ENCODE assay signal across 9 cellular contexts in genomic region chr10:93471110-93471651, GRCh38. TPM values are rescaled to one million over a fixed set of nuclear protein-coding genes. Genes with fewer than 3 reads are reported as not detected.
A peak's percentile ranks its signal among the peaks of the same experiment; 100 is the strongest.
DNase-seq lines count a peak whose midpoint lies in the region; ATAC-seq, FAIRE-seq and TF ChIP-seq lines count a peak whose summit lies in the region.
"Had no signal": no experiment of that assay in that cellular context is flagged by ENCODE, and none has a peak within 500 bp of the region (broad histone marks: within the 10 kb centered on the region; RNA-seq: fewer than 3 reads in every experiment).

No MANE protein-coding gene starts in this region.

- intact Hi-C loops in activated CD4-positive, alpha-beta T cell treated with anti-CD3 and anti-CD28 coated beads for 36 hours (cut with DNase I, micrococcal nuclease) = loop anchor here in 1 of 2 experiments (1.0 kb wide), 1 partner anchor 11 kb away; the partner anchor contains the start of gene MYOF
- intact Hi-C loops in kidney (cut with DNase I) (no loop called here), tibial artery (cut with DNase I; ENCODE audit: low total_unique reads) (no loop called here)

- TF ChIP-seq CTCF in astrocyte (IDR thresholded peaks at IDR 0.05; ENCODE audit: insufficient read depth, low read depth, low read length) (no peak), kidney (IDR thresholded peaks at IDR 0.05; ENCODE audit: borderline replicate concordance, extremely low read depth, insufficient read depth) (no peak), tibial artery (IDR thresholded peaks at IDR 0.05) (no peak)

- ATAC-seq in activated CD4-positive, alpha-beta T cell treated with anti-CD3 and anti-CD28 coated beads for 36 hours = peak; percentile 93
- ATAC-seq in HG02571 (IDR thresholded peaks at IDR 0.05; ENCODE audit: unreplicated experiment) = no peak
- ATAC-seq in HG03378 (IDR thresholded peaks at IDR 0.05; ENCODE audit: unreplicated experiment) = no peak

- peaks cover 19% of the 10 kb centered on the region for H3K4me1 Mint-ChIP-seq in activated CD4-positive, alpha-beta T cell treated with anti-CD3 and anti-CD28 coated beads for 36 hours
- peaks cover 62% of the 10 kb centered on the region for H3K4me1 Mint-ChIP-seq in astrocyte (ENCODE audit: low read depth, unreplicated experiment)
- peaks cover 3% of the 10 kb centered on the region for H3K4me1 Mint-ChIP-seq in activated CD4-positive, alpha-beta memory T cell treated with anti-CD3 and anti-CD28 coated beads, Interleukin-2, amount 10 ng/mL, durations not matched to agents 7 days and 5 days

- FAIRE-seq in astrocyte (lab: Jason Lieb, UNC) (peak; percentile 17), kidney (lab: Jason Lieb, UNC) (no peak)

- no peaks in the 10 kb centered on the region for H3K9me3 Mint-ChIP-seq in activated CD4-positive, alpha-beta T cell treated with anti-CD3 and anti-CD28 coated beads for 36 hours (ENCODE audit: low read depth)
- H3K9me3 Mint-ChIP-seq in astrocyte (ENCODE audit: unreplicated experiment) = peaks cover 2% of the 10 kb centered on the region
- peaks cover 2% of the 10 kb centered on the region for H3K9me3 Mint-ChIP-seq in activated CD4-positive, alpha-beta memory T cell treated with anti-CD3 and anti-CD28 coated beads, Interleukin-2, amount 10 ng/mL, durations not matched to agents 7 days and 5 days

- H3K27me3 ChIP-seq in astrocyte (ENCODE audit: insufficient read depth, low read length) (no peaks in the 10 kb centered on the region), tibial artery (no peaks in the 10 kb centered on the region)
- H3K27me3 ChIP-seq: BLaER1 had no signal

- H3K79me2 ChIP-seq in astrocyte (ENCODE audit: insufficient read depth, low read length) = peaks cover 79% of the 10 kb centered on the region

- H2AFZ ChIP-seq in astrocyte (ENCODE audit: low read depth, low read length) = no peak overlapping the region

- H3K9me3 ChIP-seq in astrocyte (ENCODE audit: insufficient read depth, low read depth, low read length) = no peaks in the 10 kb centered on the region
- H3K9me3 ChIP-seq in kidney (ENCODE audit: control insufficient read depth in 1 of 2, low read length in 2 of 2) = no peaks in the 10 kb centered on the region
- no peaks in the 10 kb centered on the region for H3K9me3 ChIP-seq in tibial artery
- H3K9me3 ChIP-seq: BLaER1 had no signal

- DNase-seq in activated CD4-positive, alpha-beta T cell treated with anti-CD3 and anti-CD28 coated beads for 36 hours = no peak
- no peak for DNase-seq in activated CD4-positive, alpha-beta T cell treated with anti-CD3 and anti-CD28 coated beads, Interleukin-2, amount 50 U/mL, for 1 hour
- DNase-seq in astrocyte (ENCODE audit: low read depth) = peak; percentile 97
- DNase-seq in kidney = no peak
- no peak for DNase-seq in tibial artery
- DNase-seq in activated CD4-positive, alpha-beta memory T cell treated with anti-CD3 and anti-CD28 coated beads, Interleukin-2, amount 10 ng/mL, durations not matched to agents 7 days and 5 days = no peak

- peak overlapping the region; percentile 39 for H3K27ac Mint-ChIP-seq in activated CD4-positive, alpha-beta T cell treated with anti-CD3 and anti-CD28 coated beads for 36 hours
- H3K27ac Mint-ChIP-seq in astrocyte (ENCODE audit: unreplicated experiment) = peak overlapping the region; percentile 95
- no peak overlapping the region for H3K27ac Mint-ChIP-seq in activated CD4-positive, alpha-beta memory T cell treated with anti-CD3 and anti-CD28 coated beads, Interleukin-2, amount 10 ng/mL, durations not matched to agents 7 days and 5 days

- H3K9ac ChIP-seq in astrocyte (ENCODE audit: low read length) (peak overlapping the region; percentile 64), kidney (ENCODE audit: low read length in 2 of 2) (peak overlapping the region in 1 of 2 donors; percentile 19)
- H3K9ac ChIP-seq: BLaER1 had no signal

- no peaks in the 10 kb centered on the region for H3K27me3 Mint-ChIP-seq in activated CD4-positive, alpha-beta T cell treated with anti-CD3 and anti-CD28 coated beads for 36 hours
- no peaks in the 10 kb centered on the region for H3K27me3 Mint-ChIP-seq in astrocyte (ENCODE audit: low read depth, unreplicated experiment)
- H3K27me3 Mint-ChIP-seq in activated CD4-positive, alpha-beta memory T cell treated with anti-CD3 and anti-CD28 coated beads, Interleukin-2, amount 10 ng/mL, durations not matched to agents 7 days and 5 days = no peaks in the 10 kb centered on the region

- H3K4me2 ChIP-seq in astrocyte (ENCODE audit: low read length) = peak overlapping the region; percentile 51
- H3K4me2 ChIP-seq: BLaER1 had no signal

- peaks cover 37% of the 10 kb centered on the region for H3K36me3 ChIP-seq in astrocyte (ENCODE audit: insufficient read depth, low read length)
- no peaks in the 10 kb centered on the region for H3K36me3 ChIP-seq in kidney (ENCODE audit: control insufficient read depth in 1 of 2, insufficient read depth in 2 of 2, low read length in 2 of 2)
- no peaks in the 10 kb centered on the region for H3K36me3 ChIP-seq in tibial artery
- H3K36me3 ChIP-seq: BLaER1 had no signal

- no peak overlapping the region for H3K4me3 ChIP-seq in astrocyte (ENCODE audit: insufficient read depth, low read depth, low read length)
- H3K4me3 ChIP-seq in kidney (ENCODE audit: low read length in 2 of 2) = no peak overlapping the region
- no peak overlapping the region for H3K4me3 ChIP-seq in tibial artery
- H3K4me3 ChIP-seq: BLaER1 had no signal

- H4K20me1 ChIP-seq in astrocyte (ENCODE audit: insufficient read depth, low read length) = peaks cover 16% of the 10 kb centered on the region
- H4K20me1 ChIP-seq: BLaER1 had no signal

- H3K36me3 Mint-ChIP-seq in activated CD4-positive, alpha-beta T cell treated with anti-CD3 and anti-CD28 coated beads for 36 hours (ENCODE audit: low read depth) = peaks cover 13% of the 10 kb centered on the region
- H3K36me3 Mint-ChIP-seq in astrocyte (ENCODE audit: low read depth, unreplicated experiment) = peaks cover 26% of the 10 kb centered on the region
- peaks cover 5% of the 10 kb centered on the region for H3K36me3 Mint-ChIP-seq in activated CD4-positive, alpha-beta memory T cell treated with anti-CD3 and anti-CD28 coated beads, Interleukin-2, amount 10 ng/mL, durations not matched to agents 7 days and 5 days (ENCODE audit: low read depth)

- H3K27ac ChIP-seq in astrocyte (ENCODE audit: low read depth, low read length) (peak overlapping the region; percentile 99), kidney (ENCODE audit: low read depth in 2 of 2, low read length in 2 of 2) (peak overlapping the region; percentile 42 to 69), tibial artery (peak overlapping the region; percentile 71 to 75)
- H3K27ac ChIP-seq: BLaER1 had no signal

- peaks cover 83% of the 10 kb centered on the region for H3K4me1 ChIP-seq in astrocyte (ENCODE audit: insufficient read depth, low read length)
- peaks cover 3% of the 10 kb centered on the region in 2 donors for H3K4me1 ChIP-seq in kidney (ENCODE audit: control insufficient read depth in 1 of 2, insufficient read depth in 1 of 2, low read depth in 1 of 2, low read length in 2 of 2)
- H3K4me1 ChIP-seq in tibial artery = peaks cover 0 to 92% (median 70%) of the 10 kb centered on the region in 4 donors

- CTCF ChIA-PET in activated CD4-positive, alpha-beta T cell treated with anti-CD3 and anti-CD28 coated beads for 36 hours (lab: Charles Lee) = interaction anchor here (0.7 to 4.0 kb wide), 7 partner anchors 11 to 316 kb away, joined by 3 to 33 read pairs (median 5); partner anchors contain the start of gene MYOF
- CTCF ChIA-PET in activated CD4-positive, alpha-beta memory T cell treated with anti-CD3 and anti-CD28 coated beads, Interleukin-2, amount 10 ng/mL, durations not matched to agents 7 days and 5 days (lab: Charles Lee) = interaction anchor here (2.4 kb wide), 1 partner anchor 11 kb away, joined by 7 read pairs; the partner anchor contains the start of gene MYOF

- POLR2A ChIA-PET in activated CD4-positive, alpha-beta T cell treated with anti-CD3 and anti-CD28 coated beads for 36 hours (lab: Charles Lee) = interaction anchor here (0.7 kb wide), 1 partner anchor 73 kb away, joined by 3 read pairs; no protein-coding TSS in a partner anchor
- POLR2A ChIA-PET in activated CD4-positive, alpha-beta memory T cell treated with anti-CD3 and anti-CD28 coated beads, Interleukin-2, amount 10 ng/mL, durations not matched to agents 7 days and 5 days (lab: Charles Lee) = interaction anchor here (0.8 to 1.2 kb wide), 2 partner anchors 8 to 9 kb away, joined by 3 to 4 read pairs; no protein-coding TSS in a partner anchor

- H3K4me3 Mint-ChIP-seq in activated CD4-positive, alpha-beta T cell treated with anti-CD3 and anti-CD28 coated beads for 36 hours = no peak overlapping the region
- peak overlapping the region; percentile 25 for H3K4me3 Mint-ChIP-seq in astrocyte (ENCODE audit: unreplicated experiment)
- no peak overlapping the region for H3K4me3 Mint-ChIP-seq in activated CD4-positive, alpha-beta memory T cell treated with anti-CD3 and anti-CD28 coated beads, Interleukin-2, amount 10 ng/mL, durations not matched to agents 7 days and 5 days

RNA-seq across cellular contexts. Expression of gene MYOF, which starts 11.0 kb away (rescaled TPM):
- 10 to 100 TPM; 37.8 to 40.0 TPM for total RNA-seq in activated CD4-positive, alpha-beta T cell treated with anti-CD3 and anti-CD28 coated beads for 36 hours
- total RNA-seq in astrocyte (299 and 306 TPM in 2 replicates), kidney (134 TPM)
- polyA plus RNA-seq in kidney (ENCODE audit: insufficient read depth, low read depth, low replicate concordance) = 11.5 TPM
- total RNA-seq in activated CD4-positive, alpha-beta memory T cell treated with anti-CD3 and anti-CD28 coated beads, Interleukin-2, amount 10 ng/mL, durations not matched to agents 7 days and 5 days = 10 to 100 TPM; 10.8 to 10.9 TPM

RNA-seq across cellular contexts. Expression of gene CEP55, which starts 25.2 kb away (rescaled TPM):
- 10 to 100 TPM; 67.8 to 76.0 TPM for total RNA-seq in activated CD4-positive, alpha-beta T cell treated with anti-CD3 and anti-CD28 coated beads for 36 hours
- total RNA-seq in astrocyte (2.0 and 3.7 TPM in 2 replicates), kidney (0.88 TPM)
- polyA plus RNA-seq in kidney (ENCODE audit: insufficient read depth, low read depth, low replicate concordance) = 0.39 TPM
- total RNA-seq in activated CD4-positive, alpha-beta memory T cell treated with anti-CD3 and anti-CD28 coated beads, Interleukin-2, amount 10 ng/mL, durations not matched to agents 7 days and 5 days = 10 to 100 TPM; 82.5 to 84.6 TPM

Comparison
In these comparisons a context has a peak if more than half of its experiments do, and no peak if none do; other contexts are left out.
1. RNA of gene CEP55, which starts 25.2 kb away (total RNA-seq): 82.5 to 84.6 TPM in activated CD4-positive, alpha-beta memory T cell treated with anti-CD3 and anti-CD28 coated beads, Interleukin-2, amount 10 ng/mL, durations not matched to agents 7 days and 5 days and 67.8 to 76.0 TPM in activated CD4-positive, alpha-beta T cell treated with anti-CD3 and anti-CD28 coated beads for 36 hours; 2.0 to 3.7 TPM in astrocyte and 0.88 TPM in kidney (single experiment); every median in the first group is over 10 times any median in the second.
2. Peak in every context shown above with its lines, with median percentiles within 50 percentile points of each other: H3K27ac ChIP-seq.